In the genomic region with DNA sequence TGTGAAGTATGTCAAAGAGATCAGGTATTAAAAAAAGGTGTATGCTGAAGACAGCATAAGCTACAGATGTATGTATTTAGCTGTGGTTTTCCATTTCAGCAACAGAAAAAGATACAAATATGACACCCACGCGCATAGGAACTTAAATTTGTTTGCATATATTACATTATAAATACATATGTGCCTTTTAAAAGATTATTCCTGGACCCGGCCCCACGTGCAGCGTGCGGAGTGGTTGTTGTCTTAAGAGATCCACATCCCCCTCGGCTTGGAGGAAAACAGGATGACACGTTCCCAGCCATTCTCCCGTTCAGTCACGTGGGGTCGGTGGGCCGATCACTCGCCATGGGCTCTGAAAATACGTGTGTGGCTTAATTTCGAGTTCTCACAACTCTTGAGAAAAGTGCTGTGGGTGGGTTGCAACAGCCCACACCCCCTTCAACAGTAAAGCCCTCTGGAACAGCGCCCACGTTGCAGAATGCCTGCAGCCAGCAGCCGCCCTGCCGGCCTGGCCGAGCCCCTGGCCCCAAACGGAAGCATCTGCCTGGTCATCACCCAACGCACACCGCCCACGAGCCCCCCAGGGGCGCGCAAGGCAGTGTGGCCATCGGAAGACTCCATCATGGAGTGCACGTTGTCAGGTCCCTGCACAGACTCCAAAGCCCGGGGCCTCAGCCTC, we compare ENCODE assay signal across 24 cellular contexts. TPM values are rescaled to one million over a fixed set of nuclear protein-coding genes. Genes with fewer than 3 reads are reported as not detected.
DNase-seq lines count a peak whose midpoint lies in the region; ATAC-seq, FAIRE-seq and TF ChIP-seq lines count a peak whose summit lies in the region.
"Had no signal": no experiment of that assay in that cellular context is flagged by ENCODE, and none has a peak within 500 bp of the region (broad histone marks: within the 10 kb centered on the region; RNA-seq: fewer than 3 reads in every experiment).

No MANE protein-coding gene starts in this region.

- TF ChIP-seq CTCF in right lobe of liver (IDR thresholded peaks at IDR 0.05) (no peak), HepG2 (CRISPR knock-in tag; IDR thresholded peaks at IDR 0.05) (no peak), activated B cell treated with CpG ODN at 0.5 μM for 24 hours (IDR thresholded peaks at IDR 0.05) (no peak), upper lobe of right lung (IDR thresholded peaks at IDR 0.05) (no peak)

- H3K4me2 ChIP-seq in HepG2 (ENCODE audit: low read depth, low read length) (no peak overlapping the region), neuronal stem cell (ENCODE audit: insufficient read depth, low read length, poor library complexity, severe bottlenecking) (no peak overlapping the region)

- TF ChIP-seq EP300 in HepG2 (IDR thresholded peaks at IDR 0.05; ENCODE audit: low read depth in 2 of 2, low read length in 2 of 2) = no peak
- TF ChIP-seq EP300 in HepG2 (CRISPR knock-in tag; IDR thresholded peaks at IDR 0.05; ENCODE audit: borderline replicate concordance) = no peak

- CTCF ChIA-PET in HepG2 (lab: Yijun Ruan, JAX; ENCODE audit: low intra/inter-chr PET ratio, low total read pairs) = no interaction called here
- CTCF ChIA-PET in activated B cell treated with CpG ODN at 0.5 μM for 24 hours (lab: Charles Lee) = no interaction called here

- no peak overlapping the region for H2BK120ac ChIP-seq in neuronal stem cell (ENCODE audit: low read depth, low read length)

- H3K18ac ChIP-seq in neuronal stem cell (ENCODE audit: low read length) = no peak overlapping the region

- no peak overlapping the region for H2BK12ac ChIP-seq in neuronal stem cell (ENCODE audit: low read length)

- no peaks in the 10 kb centered on the region for H3K36me3 Mint-ChIP-seq in activated B cell treated with CpG ODN at 0.5 μM for 24 hours (ENCODE audit: low read depth)
- H3K36me3 Mint-ChIP-seq: CD4-positive, CD25-positive, alpha-beta regulatory T cell had no signal

- no peak overlapping the region for H3K4me3 Mint-ChIP-seq in activated B cell treated with CpG ODN at 0.5 μM for 24 hours
- H3K4me3 Mint-ChIP-seq: CD4-positive, CD25-positive, alpha-beta regulatory T cell; H9; HFFc6 had no signal

- no peaks in the 10 kb centered on the region for H4K20me1 ChIP-seq in HepG2 (ENCODE audit: insufficient read depth, low read length)

- TF ChIP-seq RAD21 in HepG2 (CRISPR knock-in tag; IDR thresholded peaks at IDR 0.05) = no peak

- DNase-seq in right lobe of liver = peak in 2 of 3 donors; percentile 19 to 27
- DNase-seq in HepG2 (ENCODE audit: low spot score) = no peak
- peak; percentile 3 for DNase-seq in activated B cell treated with CpG ODN at 0.5 μM for 24 hours
- no peak for DNase-seq in neuronal stem cell (ENCODE audit: low spot score)
- DNase-seq in upper lobe of right lung = peak; percentile 58
- DNase-seq: CD4-positive, CD25-positive, alpha-beta regulatory T cell; DMS 273 treated with DMSO at 0.1 percent for 48 hours; DMS79 treated with DMSO at 0.1 percent for 48 hours; H9; HFFc6; KG1; NCI-H1092 treated with DMSO at 0.1 percent for 48 hours; NCI-H1436 treated with DMSO at 0.1 percent for 48 hours; NCI-H1930; NCI-H226; NCI-H510A treated with DMSO at 0.1 percent for 48 hours had no signal

- H3K36me3 ChIP-seq in right lobe of liver (no peaks in the 10 kb centered on the region), HepG2 (replicated peaks in 1 of 2; ENCODE audit: control insufficient read depth in 1 of 2, insufficient read depth in 2 of 2, low read length in 2 of 2) (no peaks in the 10 kb centered on the region), neuronal stem cell (replicated peaks in 1 of 2; ENCODE audit: control insufficient read depth in 2 of 2, insufficient read depth in 2 of 2, low read length in 2 of 2) (no peaks in the 10 kb centered on the region), upper lobe of right lung (no peaks in the 10 kb centered on the region)
- H3K36me3 ChIP-seq: SJSA1 had no signal

- H2AFZ ChIP-seq in HepG2 (ENCODE audit: low read length) = no peak overlapping the region
- no peak overlapping the region for H2AFZ ChIP-seq in neuronal stem cell (ENCODE audit: low read length)

- BruUV-seq in HepG2 (replicated peaks; lab: Mats Ljungman, UMichigan) = no TSS peak

- H3K9me3 ChIP-seq in right lobe of liver = no peaks in the 10 kb centered on the region
- no peaks in the 10 kb centered on the region for H3K9me3 ChIP-seq in HepG2 (ENCODE audit: low read length)
- no peaks in the 10 kb centered on the region for H3K9me3 ChIP-seq in neuronal stem cell (replicated peaks in 1 of 2; ENCODE audit: control insufficient read depth in 2 of 2, insufficient read depth in 1 of 2, low read depth in 1 of 2, low read length in 2 of 2)
- no peaks in the 10 kb centered on the region for H3K9me3 ChIP-seq in upper lobe of right lung
- H3K9me3 ChIP-seq: SJSA1 had no signal

- H3K9ac ChIP-seq in HepG2 (ENCODE audit: insufficient read depth, low read depth, low read length) = no peak overlapping the region
- no peak overlapping the region for H3K9ac ChIP-seq in neuronal stem cell (ENCODE audit: low read depth, low read length, poor library complexity)

- POLR2A ChIA-PET in HepG2 (lab: Yijun Ruan, JAX) (no interaction called here), activated B cell treated with CpG ODN at 0.5 μM for 24 hours (lab: Charles Lee) (no interaction called here)

- FAIRE-seq in HepG2 (lab: Jason Lieb, UNC) = no peak
- FAIRE-seq: RCC 7860 had no signal

- H3K14ac ChIP-seq in neuronal stem cell (ENCODE audit: low read length) = no peak overlapping the region

- intact Hi-C loops in right lobe of liver (cut with DNase I) (no loop called here), HepG2 (cut with micrococcal nuclease; ENCODE audit: unreplicated experiment) (no loop called here), activated B cell treated with CpG ODN at 0.5 μM for 24 hours (cut with micrococcal nuclease) (no loop called here), upper lobe of right lung (cut with DNase I) (no loop called here)

- peaks cover 29% of the 10 kb centered on the region for H3K27me3 Mint-ChIP-seq in activated B cell treated with CpG ODN at 0.5 μM for 24 hours

- H3K79me1 ChIP-seq in neuronal stem cell (ENCODE audit: low read depth, low read length) = peaks cover 1% of the 10 kb centered on the region

- WGBS in right lobe of liver (ENCODE audit: insufficient coverage, low coverage, low lambda C conversion rate, missing lambda C conversion rate) = 77% methylated on average over 13 of the region's 29 CpGs
- WGBS in HepG2 (ENCODE audit: low lambda C conversion rate) = 56% methylated on average over 16 of the region's 29 CpGs
- WGBS in neuronal stem cell (ENCODE audit: extremely low coverage in 2 of 2, insufficient read length in 2 of 2, insufficient replicate concordance in 1 of 2), 2 donors = no CpG with 5 or more reads among the region's 29 CpGs

- no peak overlapping the region for H2BK15ac ChIP-seq in neuronal stem cell (ENCODE audit: low read length)

- peak overlapping the region; percentile 53 for H4K91ac ChIP-seq in neuronal stem cell (ENCODE audit: low read depth, low read length, poor library complexity)

- TF ChIP-seq POLR2A in right lobe of liver (IDR thresholded peaks at IDR 0.05) = no peak
- TF ChIP-seq POLR2A in HepG2 (IDR thresholded peaks at IDR 0.05; ENCODE audit: insufficient read depth in 1 of 2, low read depth in 2 of 2, low read length in 2 of 2) = no peak

- H4K8ac ChIP-seq in neuronal stem cell (ENCODE audit: low read depth, low read length) = no peak overlapping the region

- H3K27ac Mint-ChIP-seq in activated B cell treated with CpG ODN at 0.5 μM for 24 hours = no peak overlapping the region
- H3K27ac Mint-ChIP-seq: CD4-positive, CD25-positive, alpha-beta regulatory T cell; HFFc6 had no signal

- no peak for ATAC-seq in right lobe of liver
- no peak for ATAC-seq in HepG2
- no peak for ATAC-seq in activated B cell treated with CpG ODN at 0.5 μM for 24 hours (ENCODE audit: low read depth)
- ATAC-seq in upper lobe of right lung = no peak
- ATAC-seq in HG03196 (IDR thresholded peaks at IDR 0.05; ENCODE audit: unreplicated experiment) = no peak
- ATAC-seq in HG03159 (IDR thresholded peaks at IDR 0.05; ENCODE audit: unreplicated experiment) = no peak
- ATAC-seq: Right ventricle myocardium inferior had no signal

- in situ Hi-C loops in HepG2 (cut with HindIII; ENCODE audit: extremely low pct_ligation_motif_present, low pct_unique_long_range_greater_than_20kb) = no loop called here

- H3K4ac ChIP-seq in neuronal stem cell (ENCODE audit: low read length) = no peak overlapping the region

- H2AK5ac ChIP-seq in neuronal stem cell (ENCODE audit: low read depth, low read length) = peak overlapping the region; percentile 57

- H2BK5ac ChIP-seq in neuronal stem cell (ENCODE audit: low read length) = no peak overlapping the region

- H3K27me3 ChIP-seq in right lobe of liver (no peaks in the 10 kb centered on the region), HepG2 (ENCODE audit: control insufficient read depth in 1 of 2, insufficient read depth in 2 of 2, low read length in 2 of 2) (peaks cover 14 to 73% of the 10 kb centered on the region in 2 experiments; a peak in 4 of 5 replicates), neuronal stem cell (ENCODE audit: control insufficient read depth in 3 of 3, insufficient read depth in 3 of 3, low read depth in 1 of 3, low read length in 3 of 3) (peaks cover 0 to 14% (median 5%) of the 10 kb centered on the region in 3 experiments), upper lobe of right lung (peaks cover 19% of the 10 kb centered on the region)

- H3K27ac ChIP-seq in right lobe of liver = no peak overlapping the region
- no peak overlapping the region for H3K27ac ChIP-seq in HepG2 (ENCODE audit: extremely low read length, insufficient read depth, low read length)
- H3K27ac ChIP-seq in neuronal stem cell (replicated peaks; ENCODE audit: low read length) = no peak overlapping the region
- no peak overlapping the region for H3K27ac ChIP-seq in upper lobe of right lung
- H3K27ac ChIP-seq: SJSA1 had no signal

- no peaks in the 10 kb centered on the region for H3K79me2 ChIP-seq in HepG2 (ENCODE audit: insufficient read depth, low read length)

- no peak overlapping the region for H3K23ac ChIP-seq in neuronal stem cell (ENCODE audit: low read depth, low read length, poor library complexity)

- H3K4me1 ChIP-seq in right lobe of liver (no peaks in the 10 kb centered on the region), HepG2 (ENCODE audit: insufficient read depth, low read length) (peaks cover 13% of the 10 kb centered on the region; the same call in 1 of the 2 replicates), neuronal stem cell (ENCODE audit: control insufficient read depth in 2 of 2, insufficient read depth in 1 of 2, low read depth in 1 of 2, low read length in 2 of 2) (no peaks in the 10 kb centered on the region), upper lobe of right lung (no peaks in the 10 kb centered on the region)
- H3K4me1 ChIP-seq: SJSA1 had no signal

- H3K9me3 Mint-ChIP-seq in activated B cell treated with CpG ODN at 0.5 μM for 24 hours = no peaks in the 10 kb centered on the region

- H3K4me3 ChIP-seq in right lobe of liver = no peak overlapping the region
- no peak overlapping the region for H3K4me3 ChIP-seq in HepG2 (replicated peaks in 1 of 3; ENCODE audit: insufficient read depth in 1 of 3, low read depth in 2 of 3, low read length in 3 of 3)
- no peak overlapping the region for H3K4me3 ChIP-seq in neuronal stem cell (ENCODE audit: low read length in 2 of 2)
- no peak overlapping the region for H3K4me3 ChIP-seq in upper lobe of right lung
- H3K4me3 ChIP-seq: SJSA1 had no signal

- no peaks in the 10 kb centered on the region for H3K4me1 Mint-ChIP-seq in activated B cell treated with CpG ODN at 0.5 μM for 24 hours
- H3K4me1 Mint-ChIP-seq: CD4-positive, CD25-positive, alpha-beta regulatory T cell; H9 had no signal

RNA-seq across cellular contexts. Expression of a gene that starts 18.6 kb away (rescaled TPM):
- total RNA-seq in right lobe of liver = not detected
- not detected in 2 replicates for total RNA-seq in HepG2 (2016; rRNA removed; fragmentation: Illumina TruSeq; extraction: Trizol)
- total RNA-seq in HepG2 (2016; cell fraction: cytosol; rRNA removed; fragmentation: Illumina TruSeq; extraction: Trizol; ENCODE audit: low read depth) = not detected in 2 replicates
- total RNA-seq in HepG2 (2016; cell fraction: insoluble cytoplasmic fraction; rRNA removed; fragmentation: Illumina TruSeq; extraction: Trizol) = not detected in 2 replicates
- not detected in 2 replicates for total RNA-seq in HepG2 (2016; cell fraction: membrane; rRNA removed; fragmentation: Illumina TruSeq; extraction: Trizol)
- not detected in 2 replicates for total RNA-seq in HepG2 (2016; cell fraction: nucleus; rRNA removed; fragmentation: Illumina TruSeq; extraction: Trizol)
- polyA plus RNA-seq in HepG2 (2011; rRNA removed) = not detected in 2 replicates
- polyA plus RNA-seq in HepG2 (2011; cell fraction: cytosol; rRNA removed) = not detected in 2 replicates
- 0.14 TPM in 1 of 2 replicates, not detected in the other for polyA plus RNA-seq in HepG2 (2011; cell fraction: nucleus; rRNA removed)
- polyA plus RNA-seq in HepG2 (2012) = 0.13 and 0.20 TPM in 2 replicates
- not detected in 2 replicates for polyA plus RNA-seq in HepG2 (2016; cell fraction: cytosol; fragmentation: Illumina TruSeq; extraction: Trizol; ENCODE audit: low read depth)
- not detected in 2 replicates for polyA plus RNA-seq in HepG2 (2016; cell fraction: insoluble cytoplasmic fraction; fragmentation: Illumina TruSeq; extraction: Trizol; ENCODE audit: low read depth)
- polyA plus RNA-seq in HepG2 (2016; cell fraction: membrane; fragmentation: Illumina TruSeq; extraction: Trizol; ENCODE audit: low read depth) = not detected in 2 replicates
- not detected in 2 replicates for polyA plus RNA-seq in HepG2 (2016; cell fraction: nucleus; fragmentation: Illumina TruSeq; extraction: Trizol; ENCODE audit: insufficient read depth, low read depth)
- 0.16 TPM in 1 of 2 replicates, not detected in the other for polyA minus RNA-seq in HepG2 (2011; rRNA and poly(A)+ RNA removed; ENCODE audit: low replicate concordance)
- not detected in 2 replicates for polyA minus RNA-seq in HepG2 (2011; cell fraction: cytosol; rRNA and poly(A)+ RNA removed)
- polyA minus RNA-seq in HepG2 (2011; cell fraction: nucleus; rRNA and poly(A)+ RNA removed) = not detected in 2 replicates
- total RNA-seq in activated B cell treated with CpG ODN at 0.5 μM for 24 hours = not detected in 2 replicates
- 0.29 TPM for polyA plus RNA-seq in neuronal stem cell (2013, experiment 1 of 2)
- polyA plus RNA-seq in neuronal stem cell (2013, experiment 2 of 2) = 0.29 TPM
- total RNA-seq in upper lobe of right lung = 0.46 TPM
- total RNA-seq: CD4-positive, CD25-positive, alpha-beta regulatory T cell; HFFc6; HT1080; OCI-LY7; Right ventricle myocardium inferior; SJSA1 had no signal
- polyA plus RNA-seq: BJ; CD4-positive, CD25-positive, alpha-beta regulatory T cell had no signal

Comparison
In these comparisons a context has a peak if more than half of its experiments do, and no peak if none do; other contexts are left out.
1. DNase-seq: peak in right lobe of liver (2 of 3), activated B cell treated with CpG ODN at 0.5 μM for 24 hours (single experiment) and upper lobe of right lung (single experiment); none in HepG2 (single experiment) and neuronal stem cell (single experiment).